1 cellular context compared by ENCODE assay signal in the genomic region with DNA sequence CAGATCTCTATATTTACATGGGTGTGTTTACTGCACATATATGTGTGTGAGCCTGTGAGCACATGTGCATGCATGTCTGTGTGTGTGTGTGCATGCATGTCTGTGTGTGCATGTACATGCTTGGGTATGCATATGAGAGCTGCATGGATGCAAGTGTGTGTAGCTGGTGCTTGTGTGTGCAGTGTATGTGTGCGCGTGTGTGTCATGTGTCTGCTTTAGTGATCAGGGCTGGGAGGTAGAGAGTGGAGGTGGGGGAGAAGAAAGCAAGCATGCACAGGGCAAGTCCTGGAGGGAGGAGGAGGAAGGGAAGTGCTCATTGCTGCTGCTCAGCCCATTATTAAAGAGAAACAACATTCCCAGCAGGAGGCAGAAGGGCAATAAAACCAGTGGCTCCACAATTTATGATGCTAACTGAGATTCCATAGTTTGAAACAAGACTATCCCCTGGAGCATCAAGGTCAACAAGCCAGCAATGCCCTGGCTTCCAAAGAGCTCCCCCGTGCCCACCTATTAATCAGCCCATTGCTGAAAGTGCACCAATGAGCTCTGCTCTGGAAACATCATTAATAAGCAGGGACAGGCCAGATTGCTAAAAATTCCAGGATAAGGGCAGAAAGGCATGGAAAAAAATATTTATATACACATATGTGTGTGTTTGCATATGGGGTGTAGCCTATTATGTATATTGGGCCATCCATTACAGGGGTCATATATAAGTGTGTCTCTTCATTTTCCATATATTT.
TF ChIP-seq lines count a peak whose summit lies in the region.

No MANE protein-coding gene starts in this region.

TF ChIP-seq in WTC11, 78 proteins besides CTCF, POLR2A, EP300 and RAD21 (continued from another document and continues in another):
- TF ChIP-seq, protein P1, sequence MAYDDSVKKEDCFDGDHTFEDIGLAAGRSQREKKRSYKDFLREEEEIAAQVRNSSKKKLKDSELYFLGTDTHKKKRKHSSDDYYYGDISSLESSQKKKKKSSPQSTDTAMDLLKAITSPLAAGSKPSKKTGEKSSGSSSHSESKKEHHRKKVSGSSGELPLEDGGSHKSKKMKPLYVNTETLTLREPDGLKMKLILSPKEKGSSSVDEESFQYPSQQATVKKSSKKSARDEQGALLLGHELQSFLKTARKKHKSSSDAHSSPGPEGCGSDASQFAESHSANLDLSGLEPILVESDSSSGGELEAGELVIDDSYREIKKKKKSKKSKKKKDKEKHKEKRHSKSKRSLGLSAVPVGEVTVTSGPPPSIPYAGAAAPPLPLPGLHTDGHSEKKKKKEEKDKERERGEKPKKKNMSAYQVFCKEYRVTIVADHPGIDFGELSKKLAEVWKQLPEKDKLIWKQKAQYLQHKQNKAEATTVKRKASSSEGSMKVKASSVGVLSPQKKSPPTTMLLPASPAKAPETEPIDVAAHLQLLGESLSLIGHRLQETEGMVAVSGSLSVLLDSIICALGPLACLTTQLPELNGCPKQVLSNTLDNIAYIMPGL (CRISPR knock-in tag; IDR thresholded peaks at IDR 0.05) = no peak
- TF ChIP-seq NR2C2 (CRISPR knock-in tag; IDR thresholded peaks at IDR 0.05) (no peak), ZNF121 (CRISPR knock-in tag; IDR thresholded peaks at IDR 0.05) (no peak), ESRRA (CRISPR knock-in tag; IDR thresholded peaks at IDR 0.05; ENCODE audit: borderline replicate concordance) (no peak), GTF2I (CRISPR knock-in tag; conservative IDR thresholded peaks at IDR 0.05) (no peak), TP53 (CRISPR knock-in tag; IDR thresholded peaks at IDR 0.05) (no peak), MYBL2 (CRISPR knock-in tag; IDR thresholded peaks at IDR 0.05) (no peak), MXD4 (CRISPR knock-in tag; IDR thresholded peaks at IDR 0.05; ENCODE audit: borderline replicate concordance) (no peak), ETV6 (CRISPR knock-in tag; IDR thresholded peaks at IDR 0.05) (no peak), ZMAT4 (CRISPR knock-in tag; IDR thresholded peaks at IDR 0.05) (peak; percentile 88), ZSCAN18 (CRISPR knock-in tag; IDR thresholded peaks at IDR 0.05) (no peak), KAT7 (CRISPR knock-in tag; IDR thresholded peaks at IDR 0.05; ENCODE audit: borderline replicate concordance) (no peak), CDX4 (CRISPR knock-in tag; IDR thresholded peaks at IDR 0.05; ENCODE audit: borderline replicate concordance) (no peak), RELA (CRISPR knock-in tag; IDR thresholded peaks at IDR 0.05; ENCODE audit: borderline replicate concordance) (no peak), CREM (CRISPR knock-in tag; IDR thresholded peaks at IDR 0.05) (no peak), TCF7 (CRISPR knock-in tag; IDR thresholded peaks at IDR 0.05; ENCODE audit: low read depth) (no peak), TEAD4 (CRISPR knock-in tag; IDR thresholded peaks at IDR 0.05) (no peak), JAZF1 (CRISPR knock-in tag; IDR thresholded peaks at IDR 0.05) (no peak), USF2 (CRISPR knock-in tag; IDR thresholded peaks at IDR 0.05) (peak; percentile 46; the same call in 1 of the 2 replicates), ZNF263 (CRISPR knock-in tag; IDR thresholded peaks at IDR 0.05; ENCODE audit: low read depth) (no peak), ELF4 (CRISPR knock-in tag; IDR thresholded peaks at IDR 0.05; ENCODE audit: low read depth) (no peak), ZNF232 (CRISPR knock-in tag; IDR thresholded peaks at IDR 0.05) (no peak), FOXK1 (CRISPR knock-in tag; IDR thresholded peaks at IDR 0.05) (peak; percentile 75; the same call in 1 of the 2 replicates), ZNF416 (CRISPR knock-in tag; IDR thresholded peaks at IDR 0.05) (peak; percentile 89), NFATC4 (CRISPR knock-in tag; IDR thresholded peaks at IDR 0.05) (peak; percentile 75; the same call in 1 of the 2 replicates), ZNF138 (CRISPR knock-in tag; conservative IDR thresholded peaks at IDR 0.05) (0 out of 2 replicates have a peak, but pooled peaks have one; percentile 30), ZNF512 (CRISPR knock-in tag; IDR thresholded peaks at IDR 0.05; ENCODE audit: borderline replicate concordance) (no peak), ZNF671 (CRISPR knock-in tag; IDR thresholded peaks at IDR 0.05) (peak; percentile 74; the same call in 1 of the 2 replicates), USF1 (CRISPR knock-in tag; IDR thresholded peaks at IDR 0.05) (no peak)
- TF ChIP-seq, protein P2, sequence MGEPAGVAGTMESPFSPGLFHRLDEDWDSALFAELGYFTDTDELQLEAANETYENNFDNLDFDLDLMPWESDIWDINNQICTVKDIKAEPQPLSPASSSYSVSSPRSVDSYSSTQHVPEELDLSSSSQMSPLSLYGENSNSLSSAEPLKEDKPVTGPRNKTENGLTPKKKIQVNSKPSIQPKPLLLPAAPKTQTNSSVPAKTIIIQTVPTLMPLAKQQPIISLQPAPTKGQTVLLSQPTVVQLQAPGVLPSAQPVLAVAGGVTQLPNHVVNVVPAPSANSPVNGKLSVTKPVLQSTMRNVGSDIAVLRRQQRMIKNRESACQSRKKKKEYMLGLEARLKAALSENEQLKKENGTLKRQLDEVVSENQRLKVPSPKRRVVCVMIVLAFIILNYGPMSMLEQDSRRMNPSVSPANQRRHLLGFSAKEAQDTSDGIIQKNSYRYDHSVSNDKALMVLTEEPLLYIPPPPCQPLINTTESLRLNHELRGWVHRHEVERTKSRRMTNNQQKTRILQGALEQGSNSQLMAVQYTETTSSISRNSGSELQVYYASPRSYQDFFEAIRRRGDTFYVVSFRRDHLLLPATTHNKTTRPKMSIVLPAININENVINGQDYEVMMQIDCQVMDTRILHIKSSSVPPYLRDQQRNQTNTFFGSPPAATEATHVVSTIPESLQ (CRISPR knock-in tag; IDR thresholded peaks at IDR 0.05) = no peak
- TF ChIP-seq, protein P3, sequence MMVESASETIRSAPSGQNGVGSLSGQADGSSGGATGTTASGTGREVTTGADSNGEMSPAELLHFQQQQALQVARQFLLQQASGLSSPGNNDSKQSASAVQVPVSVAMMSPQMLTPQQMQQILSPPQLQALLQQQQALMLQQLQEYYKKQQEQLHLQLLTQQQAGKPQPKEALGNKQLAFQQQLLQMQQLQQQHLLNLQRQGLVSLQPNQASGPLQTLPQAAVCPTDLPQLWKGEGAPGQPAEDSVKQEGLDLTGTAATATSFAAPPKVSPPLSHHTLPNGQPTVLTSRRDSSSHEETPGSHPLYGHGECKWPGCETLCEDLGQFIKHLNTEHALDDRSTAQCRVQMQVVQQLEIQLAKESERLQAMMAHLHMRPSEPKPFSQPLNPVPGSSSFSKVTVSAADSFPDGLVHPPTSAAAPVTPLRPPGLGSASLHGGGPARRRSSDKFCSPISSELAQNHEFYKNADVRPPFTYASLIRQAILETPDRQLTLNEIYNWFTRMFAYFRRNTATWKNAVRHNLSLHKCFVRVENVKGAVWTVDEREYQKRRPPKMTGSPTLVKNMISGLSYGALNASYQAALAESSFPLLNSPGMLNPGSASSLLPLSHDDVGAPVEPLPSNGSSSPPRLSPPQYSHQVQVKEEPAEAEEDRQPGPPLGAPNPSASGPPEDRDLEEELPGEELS (CRISPR knock-in tag; IDR thresholded peaks at IDR 0.05) = no peak
- TF ChIP-seq, protein P4, sequence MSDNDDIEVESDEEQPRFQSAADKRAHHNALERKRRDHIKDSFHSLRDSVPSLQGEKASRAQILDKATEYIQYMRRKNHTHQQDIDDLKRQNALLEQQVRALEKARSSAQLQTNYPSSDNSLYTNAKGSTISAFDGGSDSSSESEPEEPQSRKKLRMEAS (CRISPR knock-in tag; IDR thresholded peaks at IDR 0.05) = no peak
- TF ChIP-seq, protein P5, sequence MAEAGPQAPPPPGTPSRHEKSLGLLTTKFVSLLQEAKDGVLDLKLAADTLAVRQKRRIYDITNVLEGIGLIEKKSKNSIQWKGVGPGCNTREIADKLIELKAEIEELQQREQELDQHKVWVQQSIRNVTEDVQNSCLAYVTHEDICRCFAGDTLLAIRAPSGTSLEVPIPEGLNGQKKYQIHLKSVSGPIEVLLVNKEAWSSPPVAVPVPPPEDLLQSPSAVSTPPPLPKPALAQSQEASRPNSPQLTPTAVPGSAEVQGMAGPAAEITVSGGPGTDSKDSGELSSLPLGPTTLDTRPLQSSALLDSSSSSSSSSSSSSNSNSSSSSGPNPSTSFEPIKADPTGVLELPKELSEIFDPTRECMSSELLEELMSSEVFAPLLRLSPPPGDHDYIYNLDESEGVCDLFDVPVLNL (CRISPR knock-in tag; IDR thresholded peaks at IDR 0.05; ENCODE audit: borderline replicate concordance, low read depth) = no peak
- TF ChIP-seq, protein P6, sequence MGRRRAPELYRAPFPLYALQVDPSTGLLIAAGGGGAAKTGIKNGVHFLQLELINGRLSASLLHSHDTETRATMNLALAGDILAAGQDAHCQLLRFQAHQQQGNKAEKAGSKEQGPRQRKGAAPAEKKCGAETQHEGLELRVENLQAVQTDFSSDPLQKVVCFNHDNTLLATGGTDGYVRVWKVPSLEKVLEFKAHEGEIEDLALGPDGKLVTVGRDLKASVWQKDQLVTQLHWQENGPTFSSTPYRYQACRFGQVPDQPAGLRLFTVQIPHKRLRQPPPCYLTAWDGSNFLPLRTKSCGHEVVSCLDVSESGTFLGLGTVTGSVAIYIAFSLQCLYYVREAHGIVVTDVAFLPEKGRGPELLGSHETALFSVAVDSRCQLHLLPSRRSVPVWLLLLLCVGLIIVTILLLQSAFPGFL (CRISPR knock-in tag; IDR thresholded peaks at IDR 0.05; ENCODE audit: borderline replicate concordance) = no peak
- TF ChIP-seq, protein P7, sequence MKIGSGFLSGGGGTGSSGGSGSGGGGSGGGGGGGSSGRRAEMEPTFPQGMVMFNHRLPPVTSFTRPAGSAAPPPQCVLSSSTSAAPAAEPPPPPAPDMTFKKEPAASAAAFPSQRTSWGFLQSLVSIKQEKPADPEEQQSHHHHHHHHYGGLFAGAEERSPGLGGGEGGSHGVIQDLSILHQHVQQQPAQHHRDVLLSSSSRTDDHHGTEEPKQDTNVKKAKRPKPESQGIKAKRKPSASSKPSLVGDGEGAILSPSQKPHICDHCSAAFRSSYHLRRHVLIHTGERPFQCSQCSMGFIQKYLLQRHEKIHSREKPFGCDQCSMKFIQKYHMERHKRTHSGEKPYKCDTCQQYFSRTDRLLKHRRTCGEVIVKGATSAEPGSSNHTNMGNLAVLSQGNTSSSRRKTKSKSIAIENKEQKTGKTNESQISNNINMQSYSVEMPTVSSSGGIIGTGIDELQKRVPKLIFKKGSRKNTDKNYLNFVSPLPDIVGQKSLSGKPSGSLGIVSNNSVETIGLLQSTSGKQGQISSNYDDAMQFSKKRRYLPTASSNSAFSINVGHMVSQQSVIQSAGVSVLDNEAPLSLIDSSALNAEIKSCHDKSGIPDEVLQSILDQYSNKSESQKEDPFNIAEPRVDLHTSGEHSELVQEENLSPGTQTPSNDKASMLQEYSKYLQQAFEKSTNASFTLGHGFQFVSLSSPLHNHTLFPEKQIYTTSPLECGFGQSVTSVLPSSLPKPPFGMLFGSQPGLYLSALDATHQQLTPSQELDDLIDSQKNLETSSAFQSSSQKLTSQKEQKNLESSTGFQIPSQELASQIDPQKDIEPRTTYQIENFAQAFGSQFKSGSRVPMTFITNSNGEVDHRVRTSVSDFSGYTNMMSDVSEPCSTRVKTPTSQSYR (CRISPR knock-in tag; IDR thresholded peaks at IDR 0.05) = 0 out of 2 replicates have a peak, but pooled peaks have one; percentile 44
